Comparison of ENCODE assay signal across 1 cellular context in genomic region chr1:205523891-205524793, GRCh38.
TF ChIP-seq lines count a peak whose summit lies in the region.

No MANE protein-coding gene starts in this region.

TF ChIP-seq in HepG2, 621 proteins besides CTCF, POLR2A, EP300 and RAD21 (continued from another document and continues in another):
- TF ChIP-seq ZBTB38 (CRISPR knock-in tag; IDR thresholded peaks at IDR 0.05) (no peak), HNRNPUL1 (IDR thresholded peaks at IDR 0.05; ENCODE audit: low read depth, low read length) (no peak), GMEB1 (CRISPR knock-in tag; IDR thresholded peaks at IDR 0.05; ENCODE audit: borderline replicate concordance) (no peak), PATZ1 (CRISPR knock-in tag; IDR thresholded peaks at IDR 0.05) (peak; percentile 65), RERE (CRISPR knock-in tag; IDR thresholded peaks at IDR 0.05; ENCODE audit: low read depth) (no peak), HOMEZ (CRISPR knock-in tag; IDR thresholded peaks at IDR 0.05; ENCODE audit: low read depth) (no peak), SMARCC2 (IDR thresholded peaks at IDR 0.05) (no peak), NFYB (CRISPR knock-in tag; IDR thresholded peaks at IDR 0.05) (no peak), ZNF687 (CRISPR knock-in tag; IDR thresholded peaks at IDR 0.05) (peak; percentile 44; the same call in 1 of the 2 replicates), ZMYM4 (CRISPR knock-in tag; IDR thresholded peaks at IDR 0.05) (no peak), AHR (CRISPR knock-in tag; IDR thresholded peaks at IDR 0.05) (no peak), ZFX (CRISPR knock-in tag; IDR thresholded peaks at IDR 0.05; ENCODE audit: low read depth) (peak; percentile 50), SPEN (CRISPR knock-in tag; IDR thresholded peaks at IDR 0.05; ENCODE audit: low read depth) (no peak), FUBP1 (CRISPR knock-in tag; IDR thresholded peaks at IDR 0.05; ENCODE audit: borderline replicate concordance) (no peak), MTA3 (CRISPR knock-in tag; IDR thresholded peaks at IDR 0.05) (no peak), PCBP1 (IDR thresholded peaks at IDR 0.05; ENCODE audit: borderline replicate concordance, low read depth, low read length) (no peak), ETV6 (CRISPR knock-in tag; conservative IDR thresholded peaks at IDR 0.05) (no peak), ELK4 (CRISPR knock-in tag; IDR thresholded peaks at IDR 0.05; ENCODE audit: borderline replicate concordance) (no peak), MTF1 (CRISPR knock-in tag; IDR thresholded peaks at IDR 0.05) (no peak), PHF20 (CRISPR knock-in tag; IDR thresholded peaks at IDR 0.05) (no peak), CENPBD1 (CRISPR knock-in tag; IDR thresholded peaks at IDR 0.05; ENCODE audit: borderline replicate concordance, low read depth) (no peak), MXI1 (IDR thresholded peaks at IDR 0.05; ENCODE audit: borderline replicate concordance, low read depth, low read length) (peak; percentile 11; the same call in 1 of the 3 replicates), PAXIP1 (CRISPR knock-in tag; conservative IDR thresholded peaks at IDR 0.05) (no peak), HDAC6 (IDR thresholded peaks at IDR 0.05; ENCODE audit: low read depth, low read length) (no peak), ZNF790 (CRISPR knock-in tag; IDR thresholded peaks at IDR 0.05; ENCODE audit: borderline replicate concordance) (no peak), PAX8 (CRISPR knock-in tag; IDR thresholded peaks at IDR 0.05; ENCODE audit: borderline replicate concordance) (no peak), ZNF510 (CRISPR knock-in tag; IDR thresholded peaks at IDR 0.05; ENCODE audit: low read depth) (no peak), ZNF121 (CRISPR knock-in tag; IDR thresholded peaks at IDR 0.05) (no peak), HOXD1 (CRISPR knock-in tag; IDR thresholded peaks at IDR 0.05) (no peak), ZFY (CRISPR knock-in tag; IDR thresholded peaks at IDR 0.05) (peak; percentile 41; the same call in 1 of the 2 replicates), SKI (IDR thresholded peaks at IDR 0.05; ENCODE audit: partially characterized antibody) (no peak), ARID3A (IDR thresholded peaks at IDR 0.05; ENCODE audit: low read depth, low read length) (no peak)
